Comparison of ENCODE assay signal across 17 cellular contexts in the genomic region with DNA sequence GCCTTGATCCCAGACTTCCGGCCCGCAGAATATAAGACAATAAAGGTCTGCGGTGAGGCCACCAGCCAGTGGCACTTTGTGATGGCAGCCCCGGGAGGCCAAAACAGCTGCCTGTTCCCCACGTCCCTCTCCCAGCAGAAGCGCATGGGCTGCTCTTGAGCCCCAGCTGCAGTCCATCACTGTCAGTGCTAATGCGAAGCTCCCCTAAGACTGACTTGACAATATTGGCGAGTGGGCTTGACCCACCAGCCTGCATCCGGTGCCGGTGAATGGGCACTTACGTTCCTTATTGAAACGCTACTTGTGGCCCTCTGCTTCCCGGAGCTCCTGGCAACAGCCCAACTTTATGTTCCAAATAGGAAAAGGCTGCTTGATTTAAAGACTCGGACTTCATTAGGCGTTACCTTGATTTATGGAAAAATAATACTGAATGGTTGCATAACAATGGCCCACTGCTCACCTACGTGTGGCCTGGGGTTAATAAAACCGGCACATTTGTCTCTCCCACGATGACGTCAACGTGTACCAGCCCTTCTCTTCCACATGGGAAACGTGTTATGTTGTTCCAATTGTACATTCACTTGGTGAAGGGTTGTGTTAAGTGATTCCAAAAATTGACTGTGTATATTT.
A peak's percentile ranks its signal among the peaks of the same experiment; 100 is the strongest.
DNase-seq lines count a peak whose midpoint lies in the region; ATAC-seq, FAIRE-seq and TF ChIP-seq lines count a peak whose summit lies in the region.
"Had no signal": no experiment of that assay in that cellular context is flagged by ENCODE, and none has a peak within 500 bp of the region (broad histone marks: within the 10 kb centered on the region; RNA-seq: fewer than 3 reads in every experiment).

No MANE protein-coding gene starts in this region.

- CTCF ChIA-PET in HepG2 (lab: Yijun Ruan, JAX; ENCODE audit: low intra/inter-chr PET ratio, low total read pairs): no interaction called here

- H4K91ac ChIP-seq in H9 (ENCODE audit: insufficient read length, low read depth, low read length): no peak overlapping the region

- H4K5ac ChIP-seq in H9 (ENCODE audit: insufficient read length, low read depth, low read length): no peak overlapping the region

- no peak overlapping the region for H2BK120ac ChIP-seq in H9 (ENCODE audit: low read depth, low read length, poor library complexity, severe bottlenecking)

- intact Hi-C loops in esophagus squamous epithelium (cut with DNase I): no loop called here
- intact Hi-C loops in psoas muscle (cut with DNase I): loop anchor here (5.0 to 10.0 kb wide), 3 partner anchors 44 to 236 kb away; partner anchors contain the start of gene CLDN5 (in 1 of the 2)
- intact Hi-C loops in HepG2 (cut with micrococcal nuclease; ENCODE audit: unreplicated experiment): no loop called here

- no peak for TF ChIP-seq POLR2A in esophagus squamous epithelium (IDR thresholded peaks at IDR 0.05)
- TF ChIP-seq POLR2A in HepG2 (IDR thresholded peaks at IDR 0.05; ENCODE audit: insufficient read depth in 1 of 2, low read depth in 2 of 2, low read length in 2 of 2): no peak

- H3K27me3 Mint-ChIP-seq in H9 (ENCODE audit: low read depth): peaks cover 3% of the 10 kb centered on the region; the same call in 1 of the 2 replicates
- H3K27me3 Mint-ChIP-seq in activated naive CD8-positive, alpha-beta T cell treated with anti-CD3 and anti-CD28 coated beads, Interleukin-2, amount 50 U/mL, for 24 hours: peaks cover 2% of the 10 kb centered on the region

- FAIRE-seq in HepG2 (lab: Jason Lieb, UNC): no peak

- in situ Hi-C loops in HepG2 (cut with HindIII; ENCODE audit: extremely low pct_ligation_motif_present, low pct_unique_long_range_greater_than_20kb): no loop called here

- H3K27ac Mint-ChIP-seq in H9: peak overlapping the region in 2 of 3 experiments; percentile 91 to 93; a peak in 3 of 7 replicates
- H3K27ac Mint-ChIP-seq in activated naive CD8-positive, alpha-beta T cell treated with anti-CD3 and anti-CD28 coated beads, Interleukin-2, amount 50 U/mL, for 24 hours: no peak overlapping the region
- H3K27ac Mint-ChIP-seq: immature natural killer cell had no signal

- H3K56ac ChIP-seq in H9 (ENCODE audit: insufficient read length, low read depth, low read length): no peak overlapping the region

- ATAC-seq in psoas muscle: peak in 1 of 4 donors; percentile 36
- no peak for ATAC-seq in activated naive CD8-positive, alpha-beta T cell treated with anti-CD3 and anti-CD28 coated beads, Interleukin-2, amount 50 U/mL, for 24 hours
- ATAC-seq in HG02840 (IDR thresholded peaks at IDR 0.05; ENCODE audit: low FRiP score, unreplicated experiment): no peak
- no peak for ATAC-seq in HepG2
- ATAC-seq: activated T-cell treated with anti-CD3 and anti-CD28 coated beads, Interleukin-2, amount 50 U/mL, for 4 hours had no signal

- H4K20me1 ChIP-seq in H9 (ENCODE audit: control insufficient read depth, insufficient read depth, insufficient read length) (no peaks in the 10 kb centered on the region), HepG2 (ENCODE audit: insufficient read depth, low read length) (no peaks in the 10 kb centered on the region)

- TF ChIP-seq RAD21 in HepG2 (CRISPR knock-in tag; IDR thresholded peaks at IDR 0.05): no peak

- no peak overlapping the region for H3K14ac ChIP-seq in H9 (ENCODE audit: insufficient read depth, low read length)

- no peak overlapping the region for H2BK5ac ChIP-seq in H9 (ENCODE audit: insufficient read length, low read length)

- peaks cover 13% of the 10 kb centered on the region; the same call in 1 of the 2 replicates for H3K4me1 ChIP-seq in H9 (ENCODE audit: insufficient read depth, low read length)
- no peaks in the 10 kb centered on the region for H3K4me1 ChIP-seq in esophagus squamous epithelium
- H3K4me1 ChIP-seq in psoas muscle: no peaks in the 10 kb centered on the region
- no peaks in the 10 kb centered on the region for H3K4me1 ChIP-seq in HepG2 (ENCODE audit: insufficient read depth, low read length)

- H3K79me1 ChIP-seq in H9 (ENCODE audit: insufficient read depth, low read depth, low read length, poor library complexity, severe bottlenecking): no peaks in the 10 kb centered on the region

- H3K36me3 ChIP-seq in esophagus squamous epithelium (no peaks in the 10 kb centered on the region), psoas muscle (ENCODE audit: insufficient read depth in 1 of 2, low read depth in 1 of 2) (no peaks in the 10 kb centered on the region), HepG2 (replicated peaks in 1 of 2; ENCODE audit: control insufficient read depth in 1 of 2, insufficient read depth in 2 of 2, low read length in 2 of 2) (no peaks in the 10 kb centered on the region)
- H3K36me3 ChIP-seq: BE2C had no signal

- H2BK20ac ChIP-seq in H9 (ENCODE audit: low read depth, low read length, poor library complexity, severe bottlenecking): no peak overlapping the region

- no CpG with 5 or more reads among the region's 21 CpGs for WGBS in H9 (ENCODE audit: extremely low coverage, insufficient read length, low lambda C conversion rate)
- 54 to 60% methylated on average over 13 to 17 of the region's 21 CpGs for WGBS in esophagus squamous epithelium, 2 donors
- 40% methylated on average over 21 of the region's 21 CpGs for WGBS in psoas muscle, 3 donors
- WGBS in HepG2 (ENCODE audit: low lambda C conversion rate): 52% methylated on average over 16 of the region's 21 CpGs

- POLR2A ChIA-PET in HepG2 (lab: Yijun Ruan, JAX): no interaction called here

- H3K23me2 ChIP-seq in H9 (ENCODE audit: insufficient read length, low read depth, low read length, poor library complexity, severe bottlenecking): peaks cover 3% of the 10 kb centered on the region

- no peak overlapping the region for H3T11ph ChIP-seq in H9 (ENCODE audit: low read length)

- H3K18ac ChIP-seq in H9 (ENCODE audit: insufficient read length, low read depth, low read length): no peak overlapping the region

- H3K23ac ChIP-seq in H9 (ENCODE audit: insufficient read length, low read depth, low read length): no peak overlapping the region

- no TSS peak for BruUV-seq in HepG2 (replicated peaks; lab: Mats Ljungman, UMichigan)

- H3K9me3 ChIP-seq in H9 (ENCODE audit: control insufficient read depth, low read depth, low read length) (no peaks in the 10 kb centered on the region), esophagus squamous epithelium (no peaks in the 10 kb centered on the region), psoas muscle (no peaks in the 10 kb centered on the region), HepG2 (ENCODE audit: low read length) (no peaks in the 10 kb centered on the region)
- H3K9me3 ChIP-seq: BE2C had no signal

- H3K4me2 ChIP-seq in H9 (ENCODE audit: insufficient read depth, insufficient read length, low read length) (no peak overlapping the region), HepG2 (ENCODE audit: low read depth, low read length) (no peak overlapping the region)

- H3K9ac ChIP-seq in H9 (ENCODE audit: extremely low read depth, insufficient read length, low read length): no peak overlapping the region
- H3K9ac ChIP-seq in HepG2 (ENCODE audit: insufficient read depth, low read depth, low read length): no peak overlapping the region

- no peak overlapping the region for H2BK15ac ChIP-seq in H9 (ENCODE audit: low read depth, low read length)

- no peak overlapping the region for H2BK12ac ChIP-seq in H9 (ENCODE audit: insufficient read length, low read depth, low read length)

- no peak for TF ChIP-seq CTCF in H9 (conservative IDR thresholded peaks at IDR 0.05)
- TF ChIP-seq CTCF in esophagus squamous epithelium (IDR thresholded peaks at IDR 0.05): no peak
- TF ChIP-seq CTCF in psoas muscle (IDR thresholded peaks at IDR 0.05): no peak
- TF ChIP-seq CTCF in HepG2 (CRISPR knock-in tag; IDR thresholded peaks at IDR 0.05): no peak

- H3K27ac ChIP-seq in H9 (ENCODE audit: insufficient read length, low read depth, low read length) (no peak overlapping the region), esophagus squamous epithelium (peak overlapping the region in 3 of 4 donors; percentile 4 to 75 (median 54)), psoas muscle (peak overlapping the region; percentile 36), HepG2 (ENCODE audit: extremely low read length, insufficient read depth, low read length) (no peak overlapping the region)

- H3K4ac ChIP-seq in H9 (ENCODE audit: low read depth, low read length): no peak overlapping the region

- H3K36me3 Mint-ChIP-seq in H9 (ENCODE audit: insufficient read depth in 1 of 3, low read depth in 3 of 3): peaks cover 0 to 2% (median 0%) of the 10 kb centered on the region in 3 experiments; a peak in 1 of 7 replicates
- no peaks in the 10 kb centered on the region for H3K36me3 Mint-ChIP-seq in activated naive CD8-positive, alpha-beta T cell treated with anti-CD3 and anti-CD28 coated beads, Interleukin-2, amount 50 U/mL, for 24 hours (ENCODE audit: low read depth)
- H3K36me3 Mint-ChIP-seq: immature natural killer cell had no signal

- H4K8ac ChIP-seq in H9 (replicated peaks; ENCODE audit: insufficient read length, low read depth, low read length): no peak overlapping the region

- H3K9me3 Mint-ChIP-seq in H9: no peaks in the 10 kb centered on the region; a peak in 1 of 5 replicates
- H3K9me3 Mint-ChIP-seq in activated naive CD8-positive, alpha-beta T cell treated with anti-CD3 and anti-CD28 coated beads, Interleukin-2, amount 50 U/mL, for 24 hours: no peaks in the 10 kb centered on the region
- H3K9me3 Mint-ChIP-seq: activated T-cell treated with anti-CD3 and anti-CD28 coated beads, Interleukin-2, amount 50 U/mL, for 4 hours; immature natural killer cell had no signal

- H2AFZ ChIP-seq in H9 (ENCODE audit: low read length) (no peak overlapping the region), HepG2 (ENCODE audit: low read length) (no peak overlapping the region)

- H3K27me3 ChIP-seq in H9 (ENCODE audit: insufficient read depth, low read length) (no peaks in the 10 kb centered on the region; the same call in 1 of the 2 replicates), esophagus squamous epithelium (peaks cover 0 to 31% (median 0%) of the 10 kb centered on the region in 4 donors), psoas muscle (ENCODE audit: insufficient read depth in 3 of 3, low read length in 2 of 3) (peaks cover 0 to 17% (median 2%) of the 10 kb centered on the region in 3 donors), HepG2 (ENCODE audit: control insufficient read depth in 1 of 2, insufficient read depth in 2 of 2, low read length in 2 of 2) (peaks cover 3 to 55% of the 10 kb centered on the region in 2 experiments; a peak in 3 of 5 replicates)
- H3K27me3 ChIP-seq: BE2C had no signal

- no peak for TF ChIP-seq EP300 in HepG2 (IDR thresholded peaks at IDR 0.05; ENCODE audit: low read depth in 2 of 2, low read length in 2 of 2)
- TF ChIP-seq EP300 in HepG2 (CRISPR knock-in tag; IDR thresholded peaks at IDR 0.05; ENCODE audit: borderline replicate concordance): no peak

- H3K79me2 ChIP-seq in H9 (ENCODE audit: insufficient read depth, low read length): no peaks in the 10 kb centered on the region
- no peaks in the 10 kb centered on the region for H3K79me2 ChIP-seq in HepG2 (ENCODE audit: insufficient read depth, low read length)

- DNase-seq in H9: no peak
- peak; percentile 63 to 77 for DNase-seq in SHP77 (lab: John Stamatoyannopoulos, UW)
- no peak for DNase-seq in esophagus squamous epithelium (lab: John Stamatoyannopoulos, UW)
- DNase-seq in psoas muscle: no peak
- no peak for DNase-seq in NCI-H748 treated with DMSO at 0.1 percent for 48 hours (lab: John Stamatoyannopoulos, UW)
- no peak for DNase-seq in activated naive CD8-positive, alpha-beta T cell treated with anti-CD3 and anti-CD28 coated beads, Interleukin-2, amount 50 U/mL, for 24 hours
- DNase-seq in HepG2 (ENCODE audit: low spot score): no peak
- DNase-seq: activated CD4-positive, alpha-beta T cell treated with anti-CD3 and anti-CD28 coated beads for 4 hours; activated T-cell treated with anti-CD3 and anti-CD28 coated beads, Interleukin-2, amount 50 U/mL, for 4 hours; BE2C; effector CD4-positive, alpha-beta T cell; foreskin fibroblast; immature natural killer cell; NCI-H2081 treated with DMSO at 0.1 percent for 48 hours; stimulated activated CD4-positive, alpha-beta T cell treated with anti-CD3 and anti-CD28 coated beads, Interleukin-2, amount 100 ng/mL, for 24 hours; T-helper 2 cell had no signal

- no peak overlapping the region for H2AK5ac ChIP-seq in H9 (ENCODE audit: insufficient read length, low read length)

- H3K4me1 Mint-ChIP-seq in H9: peaks cover 62 to 71% of the 10 kb centered on the region in 2 experiments
- H3K4me1 Mint-ChIP-seq in activated naive CD8-positive, alpha-beta T cell treated with anti-CD3 and anti-CD28 coated beads, Interleukin-2, amount 50 U/mL, for 24 hours: peaks cover 20% of the 10 kb centered on the region
- H3K4me1 Mint-ChIP-seq: immature natural killer cell had no signal

- H3K4me3 Mint-ChIP-seq in H9: no peak overlapping the region; a peak in 1 of 5 replicates
- no peak overlapping the region for H3K4me3 Mint-ChIP-seq in activated naive CD8-positive, alpha-beta T cell treated with anti-CD3 and anti-CD28 coated beads, Interleukin-2, amount 50 U/mL, for 24 hours
- H3K4me3 Mint-ChIP-seq: activated T-cell treated with anti-CD3 and anti-CD28 coated beads, Interleukin-2, amount 50 U/mL, for 4 hours; immature natural killer cell had no signal

- no peak overlapping the region for H3K4me3 ChIP-seq in esophagus squamous epithelium
- no peak overlapping the region for H3K4me3 ChIP-seq in psoas muscle
- H3K4me3 ChIP-seq in HepG2 (replicated peaks in 1 of 3; ENCODE audit: insufficient read depth in 1 of 3, low read depth in 2 of 3, low read length in 3 of 3): no peak overlapping the region

Comparison
In these comparisons a context has a peak if more than half of its experiments do, and no peak if none do; other contexts are left out.
1. DNase-seq: peak in SHP77 (2 of 2); none in H9 (single experiment), esophagus squamous epithelium (single experiment), psoas muscle (0 of 2), NCI-H748 treated with DMSO at 0.1 percent for 48 hours (single experiment), activated naive CD8-positive, alpha-beta T cell treated with anti-CD3 and anti-CD28 coated beads, Interleukin-2, amount 50 U/mL, for 24 hours (single experiment) and HepG2 (single experiment).
2. H3K27ac ChIP-seq: peak in esophagus squamous epithelium (3 of 4) and psoas muscle (single experiment); none in H9 (single experiment) and HepG2 (single experiment).
3. intact Hi-C loops: an anchor here in psoas muscle (5.0 to 10.0 kb wide); none called in esophagus squamous epithelium and HepG2.